23 cellular contexts compared by ENCODE assay signal in the genomic region with DNA sequence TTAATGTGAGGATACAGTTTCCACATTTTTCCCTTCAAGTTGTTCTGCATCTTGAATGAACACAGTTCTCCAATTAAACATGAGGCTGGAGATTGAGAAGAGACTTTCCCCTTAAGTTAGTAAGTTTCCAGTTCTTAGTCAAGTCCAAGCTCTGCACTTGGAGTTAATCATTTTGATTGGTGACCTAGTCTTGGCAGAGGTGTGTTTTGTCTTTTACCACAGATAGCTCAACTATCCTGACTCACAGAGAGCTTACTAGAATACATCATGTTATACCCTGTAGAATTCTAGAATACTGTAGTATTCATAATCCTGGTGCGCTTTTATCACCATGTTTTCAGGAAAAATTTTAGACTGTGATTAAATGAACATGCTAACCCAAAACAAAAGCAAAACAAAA.
DNase-seq lines count a peak whose midpoint lies in the region; ATAC-seq, FAIRE-seq and TF ChIP-seq lines count a peak whose summit lies in the region.
"Had no signal": no experiment of that assay in that cellular context is flagged by ENCODE, and none has a peak within 500 bp of the region (broad histone marks: within the 10 kb centered on the region; RNA-seq: fewer than 3 reads in every experiment).

No MANE protein-coding gene starts in this region.

- dilution Hi-C loops in mammary epithelial cell (cut with HindIII; ENCODE audit: low sequenced_read_pairs) = no loop called here

- H4K20me1 ChIP-seq in mammary epithelial cell (ENCODE audit: insufficient read depth, low read length) (no peaks in the 10 kb centered on the region), HepG2 (ENCODE audit: insufficient read depth, low read length) (no peaks in the 10 kb centered on the region), hepatocyte (ENCODE audit: insufficient read depth, poor library complexity, severe bottlenecking) (no peaks in the 10 kb centered on the region)
- H4K20me1 ChIP-seq: BLaER1 treated with 17β-estradiol and CSF1 and Interleukin-3, amounts not matched to agents 10 nM and 100 nM had no signal

- FAIRE-seq in HepG2 (lab: Jason Lieb, UNC) = no peak
- FAIRE-seq: A204.1, H54 had no signal

- H3K27ac Mint-ChIP-seq in MCF 10A (ENCODE audit: low read depth, unreplicated experiment) = no peak overlapping the region
- H3K27ac Mint-ChIP-seq: CD8-positive, alpha-beta T cell had no signal

- H3K4me2 ChIP-seq in mammary epithelial cell (ENCODE audit: insufficient read depth, low read depth, low read length) = no peak overlapping the region
- H3K4me2 ChIP-seq in HepG2 (ENCODE audit: low read depth, low read length) = no peak overlapping the region
- H3K4me2 ChIP-seq in hepatocyte = no peak overlapping the region
- H3K4me2 ChIP-seq: BLaER1 treated with 17β-estradiol and CSF1 and Interleukin-3, amounts not matched to agents 10 nM and 100 nM had no signal

- TF ChIP-seq POLR2A in HepG2 (IDR thresholded peaks at IDR 0.05; ENCODE audit: insufficient read depth in 1 of 2, low read depth in 2 of 2, low read length in 2 of 2) = no peak

- CTCF ChIA-PET in mammary epithelial cell (lab: Charles Lee; ENCODE audit: low non-redundant PET) = no interaction called here
- CTCF ChIA-PET in MCF 10A (lab: Yijun Ruan, JAX) = no interaction called here
- CTCF ChIA-PET in HepG2 (lab: Yijun Ruan, JAX; ENCODE audit: low intra/inter-chr PET ratio, low total read pairs) = no interaction called here

- no peaks in the 10 kb centered on the region for H3K27me3 Mint-ChIP-seq in MCF 10A (ENCODE audit: insufficient read depth, unreplicated experiment)

- no peak overlapping the region for H3K4me3 Mint-ChIP-seq in MCF 10A (ENCODE audit: unreplicated experiment)
- H3K4me3 Mint-ChIP-seq: CD8-positive, alpha-beta T cell had no signal

- no peaks in the 10 kb centered on the region for H3K36me3 ChIP-seq in mammary epithelial cell (ENCODE audit: insufficient read depth, low read length)
- no peaks in the 10 kb centered on the region for H3K36me3 ChIP-seq in HepG2 (replicated peaks in 1 of 2; ENCODE audit: control insufficient read depth in 1 of 2, insufficient read depth in 2 of 2, low read length in 2 of 2)
- no peaks in the 10 kb centered on the region for H3K36me3 ChIP-seq in hepatocyte (replicated peaks; ENCODE audit: insufficient read depth, low read depth)
- H3K36me3 ChIP-seq: BLaER1 treated with 17β-estradiol and CSF1 and Interleukin-3, amounts not matched to agents 10 nM and 100 nM; MG63 had no signal

- intact Hi-C loops in mammary epithelial cell (cut with micrococcal nuclease) = no loop called here
- intact Hi-C loops in MCF 10A (cut with micrococcal nuclease) = no loop called here
- intact Hi-C loops in HepG2 (cut with micrococcal nuclease; ENCODE audit: unreplicated experiment) = no loop called here

- no peaks in the 10 kb centered on the region for H3K36me3 Mint-ChIP-seq in MCF 10A (ENCODE audit: insufficient read depth, unreplicated experiment)
- H3K36me3 Mint-ChIP-seq: CD8-positive, alpha-beta T cell had no signal

- DNase-seq in mammary epithelial cell (peak; percentile 58), MCF 10A (ENCODE audit: unreplicated experiment) (no peak), astrocyte of the hippocampus (ENCODE audit: low read depth, low spot score) (peak; percentile 18), foreskin keratinocyte (peak; percentile 33 to 61), HepG2 (ENCODE audit: low spot score) (no peak), hepatocyte (ENCODE audit: low spot score) (no peak), NCI-H345 treated with DMSO at 0.1 percent for 48 hours (lab: John Stamatoyannopoulos, UW; ENCODE audit: unreplicated experiment) (no peak)
- DNase-seq in central memory CD4-positive, alpha-beta T cell = no peak
- DNase-seq: CD8-positive, alpha-beta T cell; DMS53; IMR-90; MG63; NCI-H1048; NCI-H1436; NCI-H2029 treated with DMSO at 0.1 percent for 48 hours; NCI-H2171 treated with DMSO at 0.1 percent for 48 hours; NCI-H510A treated with DMSO at 0.1 percent for 48 hours; NCI-H774; SHP77 had no signal

- in situ Hi-C loops in mammary epithelial cell (cut with MboI; ENCODE audit: low sequenced_read_pairs in 2 of 2) (no loop called here), HepG2 (cut with HindIII; ENCODE audit: extremely low pct_ligation_motif_present, low pct_unique_long_range_greater_than_20kb) (no loop called here)

- H3K27ac ChIP-seq in mammary epithelial cell (ENCODE audit: insufficient read depth, low read depth, low read length) = no peak overlapping the region
- no peak overlapping the region for H3K27ac ChIP-seq in foreskin keratinocyte
- no peak overlapping the region for H3K27ac ChIP-seq in HepG2 (ENCODE audit: extremely low read length, insufficient read depth, low read length)
- no peak overlapping the region for H3K27ac ChIP-seq in hepatocyte
- H3K27ac ChIP-seq: BLaER1 treated with 17β-estradiol and CSF1 and Interleukin-3, amounts not matched to agents 10 nM and 100 nM; SK-N-MC had no signal

- H3K79me2 ChIP-seq in mammary epithelial cell (ENCODE audit: insufficient read depth, low read length) (no peaks in the 10 kb centered on the region), HepG2 (ENCODE audit: insufficient read depth, low read length) (no peaks in the 10 kb centered on the region), hepatocyte (no peaks in the 10 kb centered on the region)

- H3K9me2 ChIP-seq in hepatocyte (replicated peaks; ENCODE audit: insufficient read depth) = no peaks in the 10 kb centered on the region

- TF ChIP-seq RAD21 in HepG2 (CRISPR knock-in tag; IDR thresholded peaks at IDR 0.05) = no peak

- H3K9ac ChIP-seq in mammary epithelial cell (ENCODE audit: insufficient read depth, low read length) = no peak overlapping the region
- H3K9ac ChIP-seq in HepG2 (ENCODE audit: insufficient read depth, low read depth, low read length) = no peak overlapping the region
- H3K9ac ChIP-seq: BLaER1 treated with 17β-estradiol and CSF1 and Interleukin-3, amounts not matched to agents 10 nM and 100 nM had no signal

- peak; percentile 63 for ATAC-seq in foreskin keratinocyte
- no peak for ATAC-seq in HepG2
- ATAC-seq: CD8-positive, alpha-beta T cell had no signal

- BruUV-seq in mammary epithelial cell (replicated peaks; lab: Mats Ljungman, UMichigan) (no TSS peak), MCF 10A (replicated peaks; lab: Mats Ljungman, UMichigan) (no TSS peak), HepG2 (replicated peaks; lab: Mats Ljungman, UMichigan) (no TSS peak)

- TF ChIP-seq EP300 in HepG2 (IDR thresholded peaks at IDR 0.05; ENCODE audit: low read depth in 2 of 2, low read length in 2 of 2) (no peak), HepG2 (CRISPR knock-in tag; IDR thresholded peaks at IDR 0.05; ENCODE audit: borderline replicate concordance) (no peak)

- H3K9me3 ChIP-seq in mammary epithelial cell (replicated peaks; ENCODE audit: insufficient read depth, low read length) = no peaks in the 10 kb centered on the region
- H3K9me3 ChIP-seq in HepG2 (ENCODE audit: low read length) = peaks cover 81% of the 10 kb centered on the region
- H3K9me3 ChIP-seq in hepatocyte (ENCODE audit: low read depth) = no peaks in the 10 kb centered on the region
- H3K9me3 ChIP-seq: MG63 had no signal

- WGBS in mammary epithelial cell (ENCODE audit: low coverage, missing lambda C conversion rate) = 91% methylated on average over 1 of the region's 1 CpG
- WGBS in HepG2 (ENCODE audit: low lambda C conversion rate) = 0% methylated on average over 1 of the region's 1 CpG
- WGBS in hepatocyte (ENCODE audit: low lambda C conversion rate, missing lambda C conversion rate) = 100% methylated on average over 1 of the region's 1 CpG

- H3K4me3 ChIP-seq in mammary epithelial cell (replicated peaks in 1 of 3; ENCODE audit: insufficient read depth in 1 of 3, low read depth in 2 of 3, low read length in 3 of 3) (no peak overlapping the region), HepG2 (replicated peaks in 1 of 3; ENCODE audit: insufficient read depth in 1 of 3, low read depth in 2 of 3, low read length in 3 of 3) (no peak overlapping the region), hepatocyte (no peak overlapping the region)
- H3K4me3 ChIP-seq: BLaER1 treated with 17β-estradiol and CSF1 and Interleukin-3, amounts not matched to agents 10 nM and 100 nM; MG63; SK-N-MC had no signal

- POLR2A ChIA-PET in MCF 10A (lab: Yijun Ruan, JAX) = interaction anchor here (0.7 kb wide), 1 partner anchor 10 kb away, joined by 3 read pairs; no protein-coding TSS in a partner anchor
- POLR2A ChIA-PET in HepG2 (lab: Yijun Ruan, JAX) = no interaction called here

- no peak for TF ChIP-seq CTCF in mammary epithelial cell (conservative IDR thresholded peaks at IDR 0.05 in 1 of 2, IDR thresholded peaks at IDR 0.05 in 1 of 2; ENCODE audit: extremely low read depth in 1 of 2, insufficient read depth in 1 of 2, low read depth in 1 of 2, low read length in 2 of 2)
- TF ChIP-seq CTCF in MCF 10A (IDR thresholded peaks at IDR 0.05; ENCODE audit: unreplicated experiment) = no peak
- TF ChIP-seq CTCF in foreskin keratinocyte (conservative IDR thresholded peaks at IDR 0.05) = no peak
- TF ChIP-seq CTCF in HepG2 (CRISPR knock-in tag; IDR thresholded peaks at IDR 0.05) = no peak
- TF ChIP-seq CTCF in hepatocyte (IDR thresholded peaks at IDR 0.05; ENCODE audit: poor library complexity) = no peak

- no peaks in the 10 kb centered on the region for H3K9me3 Mint-ChIP-seq in MCF 10A (ENCODE audit: unreplicated experiment)
- H3K9me3 Mint-ChIP-seq: CD8-positive, alpha-beta T cell had no signal

- H3K4me1 ChIP-seq in mammary epithelial cell (ENCODE audit: insufficient read depth, low read length) (peaks cover 26% of the 10 kb centered on the region), foreskin keratinocyte (peaks cover 14% of the 10 kb centered on the region), HepG2 (ENCODE audit: insufficient read depth, low read length) (no peaks in the 10 kb centered on the region), hepatocyte (ENCODE audit: insufficient read depth) (peaks cover 3% of the 10 kb centered on the region)
- H3K4me1 ChIP-seq: BLaER1 treated with 17β-estradiol and CSF1 and Interleukin-3, amounts not matched to agents 10 nM and 100 nM had no signal

- H3K27me3 ChIP-seq in mammary epithelial cell (ENCODE audit: insufficient read depth, low read length) (no peaks in the 10 kb centered on the region), foreskin keratinocyte (no peaks in the 10 kb centered on the region), HepG2 (ENCODE audit: control insufficient read depth in 1 of 2, insufficient read depth in 2 of 2, low read length in 2 of 2) (no peaks in the 10 kb centered on the region), hepatocyte (no peaks in the 10 kb centered on the region)
- H3K27me3 ChIP-seq: BLaER1 treated with 17β-estradiol and CSF1 and Interleukin-3, amounts not matched to agents 10 nM and 100 nM; MG63 had no signal

- H2AFZ ChIP-seq in mammary epithelial cell (ENCODE audit: low read depth, low read length) = no peak overlapping the region
- H2AFZ ChIP-seq in HepG2 (ENCODE audit: low read length) = no peak overlapping the region
- no peak overlapping the region for H2AFZ ChIP-seq in hepatocyte

- H3K4me1 Mint-ChIP-seq in MCF 10A (ENCODE audit: insufficient read depth, unreplicated experiment) = peaks cover 3% of the 10 kb centered on the region

Comparison
In these comparisons a context has a peak if more than half of its experiments do, and no peak if none do; other contexts are left out.
1. DNase-seq: peak in mammary epithelial cell (single experiment), astrocyte of the hippocampus (single experiment) and foreskin keratinocyte (2 of 2); none in MCF 10A (single experiment), HepG2 (single experiment), central memory CD4-positive, alpha-beta T cell (single experiment), hepatocyte (single experiment) and NCI-H345 treated with DMSO at 0.1 percent for 48 hours (single experiment).